ENCODE assay signal across 20 cellular contexts in genomic region chr20:49859011-49859410, GRCh38.
"Had no signal": no experiment of that assay in that cellular context is flagged by ENCODE, and none has a peak within 500 bp of the region (broad histone marks: within the 10 kb centered on the region; RNA-seq: fewer than 3 reads in every experiment).

No MANE protein-coding gene starts in this region.

- H3K4me3 Mint-ChIP-seq: activated CD4-positive, alpha-beta memory T cell treated with anti-CD3 and anti-CD28 coated beads, Interleukin-2, amount 10 ng/mL, durations not matched to agents 7 days and 5 days; activated CD4-positive, alpha-beta T cell treated with anti-CD3 and anti-CD28 coated beads, Interleukin-2, amount 10 ng/mL, durations not matched to agents 24 days and 14 days; activated naive CD4-positive, alpha-beta T cell treated with anti-CD3 and anti-CD28 coated beads for 36 hours; activated T-cell treated with anti-CD3 and anti-CD28 coated beads, Interleukin-2, amount 50 U/mL, for 72 hours; mesothelial cell of epicardium; naive thymus-derived CD8-positive, alpha-beta T cell had no signal

- DNase-seq: activated CD4-positive, alpha-beta memory T cell treated with anti-CD3 and anti-CD28 coated beads, Interleukin-2, amount 10 ng/mL, durations not matched to agents 7 days and 5 days; activated CD4-positive, alpha-beta T cell treated with anti-CD3 and anti-CD28 coated beads, Interleukin-2, amount 10 ng/mL, durations not matched to agents 24 days and 14 days; activated effector memory CD4-positive, alpha-beta T cell treated with Interleukin-2 at 50 U/mL for 16 hours; activated naive CD4-positive, alpha-beta T cell treated with anti-CD3 and anti-CD28 coated beads for 36 hours; activated T-cell treated with anti-CD3 and anti-CD28 coated beads, Interleukin-2, amount 50 U/mL, for 72 hours; amygdala; body of pancreas; effector CD4-positive, alpha-beta T cell; foreskin keratinocyte; left lung; naive thymus-derived CD8-positive, alpha-beta T cell; retina; stimulated activated CD4-positive, alpha-beta T cell treated with anti-CD3 and anti-CD28 coated beads, Interleukin-4, amount 100 ng/mL, for 24 hours; stimulated activated naive CD8-positive, alpha-beta T cell treated with anti-CD3 and anti-CD28 coated beads, Interleukin-15, Interleukin-2, amounts not matched to agents 100 U/mL and 50 U/mL, for 24 hours; transverse colon; uterus had no signal

- ATAC-seq: activated CD4-positive, CD25-positive, alpha-beta regulatory T cell treated with anti-CD3 and anti-CD28 coated beads, Interleukin-2, amount 50 U/mL, for 24 hours; activated T-cell treated with anti-CD3 and anti-CD28 coated beads, Interleukin-2, amount 50 U/mL, for 72 hours; body of pancreas; left lung; naive thymus-derived CD8-positive, alpha-beta T cell; stimulated activated naive CD8-positive, alpha-beta T cell treated with anti-CD3 and anti-CD28 coated beads, Interleukin-15, Interleukin-2, amounts not matched to agents 100 U/mL and 50 U/mL, for 24 hours had no signal

- H3K27ac Mint-ChIP-seq: activated CD4-positive, alpha-beta memory T cell treated with anti-CD3 and anti-CD28 coated beads, Interleukin-2, amount 10 ng/mL, durations not matched to agents 7 days and 5 days; activated CD4-positive, alpha-beta T cell treated with anti-CD3 and anti-CD28 coated beads, Interleukin-2, amount 10 ng/mL, durations not matched to agents 24 days and 14 days; activated naive CD4-positive, alpha-beta T cell treated with anti-CD3 and anti-CD28 coated beads for 36 hours; progenitor cell of endocrine pancreas had no signal

- H3K27ac ChIP-seq: body of pancreas, foreskin keratinocyte, left lung, transverse colon, uterus, VCaP had no signal

- H3K9me3 ChIP-seq: body of pancreas, left lung, transverse colon, uterus had no signal

- H3K36me3 ChIP-seq: uterus had no signal

- H3K4me3 ChIP-seq: body of pancreas, left lung, transverse colon, uterus had no signal

- H3K9me3 Mint-ChIP-seq: activated CD4-positive, alpha-beta memory T cell treated with anti-CD3 and anti-CD28 coated beads, Interleukin-2, amount 10 ng/mL, durations not matched to agents 7 days and 5 days; activated CD4-positive, alpha-beta T cell treated with anti-CD3 and anti-CD28 coated beads, Interleukin-2, amount 10 ng/mL, durations not matched to agents 24 days and 14 days; activated naive CD4-positive, alpha-beta T cell treated with anti-CD3 and anti-CD28 coated beads for 36 hours; activated T-cell treated with anti-CD3 and anti-CD28 coated beads, Interleukin-2, amount 50 U/mL, for 72 hours; mesothelial cell of epicardium; naive thymus-derived CD8-positive, alpha-beta T cell had no signal

- H3K27me3 ChIP-seq: body of pancreas, foreskin keratinocyte, left lung, transverse colon, uterus had no signal

- H3K4me1 ChIP-seq: body of pancreas, left lung, transverse colon, uterus had no signal

- H3K27me3 Mint-ChIP-seq: activated CD4-positive, alpha-beta memory T cell treated with anti-CD3 and anti-CD28 coated beads, Interleukin-2, amount 10 ng/mL, durations not matched to agents 7 days and 5 days; activated CD4-positive, alpha-beta T cell treated with anti-CD3 and anti-CD28 coated beads, Interleukin-2, amount 10 ng/mL, durations not matched to agents 24 days and 14 days; naive thymus-derived CD8-positive, alpha-beta T cell; progenitor cell of endocrine pancreas had no signal
